Comparison of ENCODE assay signal across 16 cellular contexts in the genomic region with DNA sequence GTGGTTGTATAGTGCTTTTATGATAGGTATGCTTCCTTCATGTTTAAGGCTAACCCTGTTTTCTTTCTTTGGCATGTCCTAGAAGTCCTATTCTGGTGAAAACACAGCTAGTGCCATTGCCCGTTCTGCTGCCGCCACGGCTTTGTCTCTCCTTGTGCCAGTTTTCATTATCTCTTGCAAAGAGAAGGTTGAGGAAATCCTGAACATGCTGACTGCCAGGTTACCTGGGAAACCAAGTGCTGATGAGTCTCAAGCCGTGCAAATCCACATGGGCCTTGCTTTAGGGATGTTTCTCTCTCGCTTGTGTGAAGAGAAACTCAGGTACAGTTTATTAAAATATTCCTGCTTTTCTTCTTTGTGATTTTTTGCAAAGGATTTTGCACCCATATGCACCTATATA.
DNase-seq lines count a peak whose midpoint lies in the region; ATAC-seq and TF ChIP-seq lines count a peak whose summit lies in the region.
"Had no signal": no experiment of that assay in that cellular context is flagged by ENCODE, and none has a peak within 500 bp of the region (broad histone marks: within the 10 kb centered on the region; RNA-seq: fewer than 3 reads in every experiment).

No MANE protein-coding gene starts in this region.

- H3K27me3 Mint-ChIP-seq in brain: no peaks in the 10 kb centered on the region

- H3K9me3 Mint-ChIP-seq in brain: peaks cover 0 to 9% (median 5%) of the 10 kb centered on the region in 5 experiments
- H3K9me3 Mint-ChIP-seq: H9 had no signal

- H3K36me3 ChIP-seq in mesendoderm (ENCODE audit: control insufficient read depth, insufficient read depth, low read length) (no peaks in the 10 kb centered on the region), ascending aorta (peaks cover 0 to 7% of the 10 kb centered on the region in 2 donors), A673 (ENCODE audit: insufficient read depth, low read length, poor library complexity, severe bottlenecking) (peaks cover 3% of the 10 kb centered on the region)

- DNase-seq in dorsolateral prefrontal cortex (peak in 6 of 10 donors; percentile 8 to 51 (median 47)), mesendoderm (peak; percentile 59), NCI-H82 (lab: John Stamatoyannopoulos, UW) (no peak), ascending aorta (ENCODE audit: low spot score in 2 of 2) (no peak), A673 (ENCODE audit: low spot score) (no peak)
- DNase-seq: ACHN, H9, NCI-H1417 treated with DMSO at 0.1 percent for 48 hours, NCI-H187 treated with DMSO at 0.1 percent for 48 hours, NCI-H748 treated with DMSO at 0.1 percent for 48 hours had no signal

- H2BK15ac ChIP-seq in mesendoderm (replicated peaks; ENCODE audit: low read depth): no peak overlapping the region

- no TSS peak for BruUV-seq in A673 (replicated peaks; lab: Mats Ljungman, UMichigan)

- H3K27me3 ChIP-seq in dorsolateral prefrontal cortex (no peaks in the 10 kb centered on the region), mesendoderm (ENCODE audit: insufficient read depth, low read length, poor library complexity) (no peaks in the 10 kb centered on the region), ascending aorta (no peaks in the 10 kb centered on the region), A673 (replicated peaks; ENCODE audit: insufficient read depth, low read depth, low read length, poor library complexity) (no peaks in the 10 kb centered on the region)

- H3K27ac ChIP-seq in dorsolateral prefrontal cortex: peak overlapping the region in 10 of 59 donors; percentile 6 to 54 (median 16)
- no peak overlapping the region for H3K27ac ChIP-seq in mesendoderm (ENCODE audit: low read depth, low read length)
- no peak overlapping the region for H3K27ac ChIP-seq in ascending aorta
- no peak overlapping the region for H3K27ac ChIP-seq in A673 (ENCODE audit: low read depth, low read length, poor library complexity, severe bottlenecking)
- H3K27ac ChIP-seq: C4-2B, HL-60, SK-N-MC had no signal

- no peaks in the 10 kb centered on the region for H3K79me1 ChIP-seq in mesendoderm (ENCODE audit: low read length)

- no peak overlapping the region for H4K8ac ChIP-seq in mesendoderm (ENCODE audit: low read depth, low read length)

- ATAC-seq in GM18498 (IDR thresholded peaks at IDR 0.05; ENCODE audit: unreplicated experiment): no peak
- ATAC-seq: Right ventricle myocardium inferior had no signal

- peak overlapping the region; percentile 60 to 93 (median 77) for H3K27ac Mint-ChIP-seq in brain

- H3K56ac ChIP-seq in mesendoderm (ENCODE audit: low read length): no peak overlapping the region

- H3K4me3 Mint-ChIP-seq in brain: peak overlapping the region in 4 of 5 experiments; percentile 41 to 63 (median 60)
- H3K4me3 Mint-ChIP-seq: H9 had no signal

- H3K4me2 ChIP-seq in mesendoderm (ENCODE audit: low read length): no peak overlapping the region

- no peaks in the 10 kb centered on the region for H3K9me3 ChIP-seq in ascending aorta
- H3K9me3 ChIP-seq in A673 (ENCODE audit: low read depth, low read length, poor library complexity, severe bottlenecking): no peaks in the 10 kb centered on the region

- H4K5ac ChIP-seq in mesendoderm (ENCODE audit: low read length): no peak overlapping the region

- H3K4me1 ChIP-seq in mesendoderm (ENCODE audit: control insufficient read depth, low read depth, low read length) (no peaks in the 10 kb centered on the region), ascending aorta (no peaks in the 10 kb centered on the region), A673 (ENCODE audit: insufficient read depth, low read length, poor library complexity, severe bottlenecking) (peaks cover 12% of the 10 kb centered on the region)

- no peak overlapping the region for H3K18ac ChIP-seq in mesendoderm (ENCODE audit: low read length)

- H3K4ac ChIP-seq in mesendoderm (ENCODE audit: low read depth, low read length): no peak overlapping the region

- CTCF ChIA-PET in A673 (lab: Charles Lee): no interaction called here

- TF ChIP-seq CTCF in brain (conservative IDR thresholded peaks at IDR 0.05) (no peak), dorsolateral prefrontal cortex (IDR thresholded peaks at IDR 0.05 in 54 of 56, conservative IDR thresholded peaks at IDR 0.05 in 2 of 56; ENCODE audit: low read depth in 1 of 56, partially characterized antibody in 56 of 56) (no peak), ascending aorta (IDR thresholded peaks at IDR 0.05) (no peak), A673 (conservative IDR thresholded peaks at IDR 0.05; ENCODE audit: low read depth, low read length) (no peak)

- H3K4me3 ChIP-seq in dorsolateral prefrontal cortex (peak overlapping the region in 1 of 59 donors; percentile 14), mesendoderm (ENCODE audit: low read length) (no peak overlapping the region), ascending aorta (no peak overlapping the region), A673 (ENCODE audit: low read depth, low read length, poor library complexity, severe bottlenecking) (no peak overlapping the region)
- H3K4me3 ChIP-seq: SK-N-MC had no signal

- no peak overlapping the region for H2BK5ac ChIP-seq in mesendoderm (ENCODE audit: low read length)

- peaks cover 27% of the 10 kb centered on the region for H3K4me1 Mint-ChIP-seq in brain

- no peak overlapping the region for H2AK5ac ChIP-seq in mesendoderm (ENCODE audit: low read length)

- POLR2A ChIA-PET in A673 (lab: Charles Lee; ENCODE audit: low non-redundant PET): no interaction called here

- H3K36me3 Mint-ChIP-seq in brain: peaks cover 53% of the 10 kb centered on the region

- H2BK120ac ChIP-seq in mesendoderm (ENCODE audit: low read depth, low read length): no peak overlapping the region

- no peak overlapping the region for H3K23ac ChIP-seq in mesendoderm (ENCODE audit: low read length)

- no peaks in the 10 kb centered on the region for H3K79me2 ChIP-seq in mesendoderm (ENCODE audit: control insufficient read depth, insufficient read depth, low read length)

- WGBS in mesendoderm (ENCODE audit: extremely low coverage, insufficient coverage, low lambda C conversion rate): no CpG with 5 or more reads among the region's 5 CpGs

- no peak overlapping the region for H3K9ac ChIP-seq in mesendoderm (ENCODE audit: low read length)

- intact Hi-C loops in dorsolateral prefrontal cortex (cut with DNase I): no loop called here
- intact Hi-C loops in ascending aorta (cut with DNase I): no loop called here
- intact Hi-C loops in A673 (cut with micrococcal nuclease; ENCODE audit: unreplicated experiment): no loop called here

Comparison
In these comparisons a context has a peak if more than half of its experiments do, and no peak if none do; other contexts are left out.
1. DNase-seq: peak in dorsolateral prefrontal cortex (6 of 10) and mesendoderm (single experiment); none in NCI-H82 (single experiment), ascending aorta (0 of 2) and A673 (single experiment).